8 cellular contexts compared by ENCODE assay signal in genomic region chr11:32333335-32333991, GRCh38.
DNase-seq lines count a peak whose midpoint lies in the region; ATAC-seq, FAIRE-seq and TF ChIP-seq lines count a peak whose summit lies in the region.

No MANE protein-coding gene starts in this region.

- no peak for FAIRE-seq in A549 (lab: Jason Lieb, UNC)

- H3K9me3 ChIP-seq in A549: no peaks in the 10 kb centered on the region
- no peaks in the 10 kb centered on the region for H3K9me3 ChIP-seq in esophagus muscularis mucosa
- no peaks in the 10 kb centered on the region for H3K9me3 ChIP-seq in mucosa of rectum (ENCODE audit: control insufficient read depth in 2 of 2, low read length in 2 of 2)
- peaks cover 0 to 2% (median 0%) of the 10 kb centered on the region in 5 donors for H3K9me3 ChIP-seq in subcutaneous abdominal adipose tissue (ENCODE audit: control insufficient read depth in 5 of 5, low read length in 5 of 5)

- peak; percentile 40 to 50; a peak in 4 of 5 replicates for TF ChIP-seq RAD21 in A549 (conservative IDR thresholded peaks at IDR 0.05 in 1 of 2, IDR thresholded peaks at IDR 0.05 in 1 of 2)

- peak; percentile 21; the same call in 1 of the 2 replicates for TF ChIP-seq POLR2A in A549 (IDR thresholded peaks at IDR 0.05; ENCODE audit: low read length)
- no peak for TF ChIP-seq POLR2A in esophagus muscularis mucosa (IDR thresholded peaks at IDR 0.05; ENCODE audit: low read depth)

- POLR2A ChIA-PET in A549 (lab: Yijun Ruan, JAX): interaction anchor here (1.1 kb wide), 1 partner anchor 21 kb away, joined by 3 read pairs; no protein-coding TSS in a partner anchor

- CTCF ChIA-PET in A549 (lab: Yijun Ruan, JAX): interaction anchor here (0.6 to 4.0 kb wide), 19 partner anchors 9 to 466 kb away, joined by 3 to 38 read pairs (median 3); partner anchors contain the start of gene WT1

- H3K27me3 ChIP-seq in H7 (ENCODE audit: control insufficient read depth, insufficient read depth, low read length): peaks cover 18% of the 10 kb centered on the region
- peaks cover 0 to 10% (median 0%) of the 10 kb centered on the region in 4 donors for H3K27me3 ChIP-seq in esophagus muscularis mucosa
- H3K27me3 ChIP-seq in mucosa of rectum (ENCODE audit: control insufficient read depth in 2 of 2, insufficient read depth in 2 of 2, low read length in 2 of 2): peaks cover 0 to 3% of the 10 kb centered on the region in 2 donors
- peaks cover 0 to 6% (median 0%) of the 10 kb centered on the region in 5 donors for H3K27me3 ChIP-seq in subcutaneous abdominal adipose tissue (ENCODE audit: control insufficient read depth in 5 of 5, insufficient read depth in 4 of 5, low read length in 5 of 5)

- H3K36me3 ChIP-seq in H7 (replicated peaks; ENCODE audit: control insufficient read depth, insufficient read depth, low read length) (no peaks in the 10 kb centered on the region), esophagus muscularis mucosa (no peaks in the 10 kb centered on the region), mucosa of rectum (ENCODE audit: control insufficient read depth in 2 of 2, insufficient read depth in 2 of 2, low read length in 2 of 2) (no peaks in the 10 kb centered on the region), subcutaneous abdominal adipose tissue (ENCODE audit: control insufficient read depth in 5 of 5, insufficient read depth in 5 of 5, low read length in 5 of 5) (no peaks in the 10 kb centered on the region)

- peak overlapping the region; percentile 69 to 88 for H3K27ac ChIP-seq in A549
- H3K27ac ChIP-seq in esophagus muscularis mucosa (replicated peaks in 1 of 4): peak overlapping the region in 2 of 4 donors; percentile 35
- H3K27ac ChIP-seq in mucosa of rectum (ENCODE audit: low read depth in 2 of 2, low read length in 2 of 2): no peak overlapping the region
- H3K27ac ChIP-seq in subcutaneous abdominal adipose tissue (ENCODE audit: low read depth, low read length): no peak overlapping the region

- H3K4me1 ChIP-seq in A549: peaks cover 5% of the 10 kb centered on the region; the same call in 2 of the 3 replicates
- H3K4me1 ChIP-seq in esophagus muscularis mucosa: peaks cover 0 to 17% (median 12%) of the 10 kb centered on the region in 4 donors
- H3K4me1 ChIP-seq in mucosa of rectum (ENCODE audit: control insufficient read depth in 2 of 2, insufficient read depth in 2 of 2, low read length in 2 of 2): peaks cover 5 to 6% of the 10 kb centered on the region in 2 donors
- H3K4me1 ChIP-seq in subcutaneous abdominal adipose tissue (ENCODE audit: control insufficient read depth in 5 of 5, insufficient read depth in 5 of 5, low read length in 5 of 5): peaks cover 0 to 15% (median 14%) of the 10 kb centered on the region in 5 donors

- intact Hi-C loops in esophagus muscularis mucosa (cut with DNase I): no loop called here

- peak overlapping the region; percentile 46 for H3K4me3 ChIP-seq in A549
- peak overlapping the region; percentile 50 for H3K4me3 ChIP-seq in H7 (ENCODE audit: insufficient read depth, low read depth, low read length)
- peak overlapping the region; percentile 46 to 59 (median 49) for H3K4me3 ChIP-seq in esophagus muscularis mucosa
- H3K4me3 ChIP-seq in mucosa of rectum (ENCODE audit: low read length in 2 of 2): peak overlapping the region; percentile 65 to 67
- H3K4me3 ChIP-seq in subcutaneous abdominal adipose tissue (ENCODE audit: low read depth in 1 of 5, low read length in 5 of 5): peak overlapping the region; percentile 67 to 77 (median 71)

- H3K4me2 ChIP-seq in A549: peak overlapping the region; percentile 80

- WGBS in A549 (ENCODE audit: missing lambda C conversion rate): 44% methylated on average over 24 of the region's 57 CpGs
- WGBS in esophagus muscularis mucosa: 17% methylated on average over 30 of the region's 57 CpGs

- peak; percentile 50 for TF ChIP-seq CTCF in A549 (IDR thresholded peaks at IDR 0.05)
- peak; percentile 19 to 37 (median 25) for TF ChIP-seq CTCF in esophagus muscularis mucosa (IDR thresholded peaks at IDR 0.05)

- H3K9ac ChIP-seq in mucosa of rectum (ENCODE audit: low read depth in 1 of 2, low read length in 2 of 2) (peak overlapping the region in 1 of 2 donors; percentile 44), subcutaneous abdominal adipose tissue (ENCODE audit: low read length in 5 of 5) (peak overlapping the region in 4 of 5 donors; percentile 6 to 76 (median 44))

- TF ChIP-seq EP300 in A549 (IDR thresholded peaks at IDR 0.05): no peak
- no peak for TF ChIP-seq EP300 in esophagus muscularis mucosa (IDR thresholded peaks at IDR 0.05)

- DNase-seq in A549 (ENCODE audit: low read depth in 1 of 2, low spot score in 1 of 2) (peak; percentile 72 to 73), H7 (peak; percentile 85), esophagus muscularis mucosa (ENCODE audit: extremely low spot score) (no peak), Kasumi-1 (lab: John Stamatoyannopoulos, UW) (no peak)
- peak; percentile 72 for DNase-seq in activated CD8-positive, alpha-beta memory T cell treated with anti-CD3 and anti-CD28 coated beads for 24 hours

- peak; percentile 87 to 88 for ATAC-seq in A549
- ATAC-seq in HG02852 (IDR thresholded peaks at IDR 0.05; ENCODE audit: unreplicated experiment): no peak

TF ChIP-seq in A549, 52 proteins besides CTCF, POLR2A, EP300 and RAD21:
- TF ChIP-seq SMC3 (IDR thresholded peaks at IDR 0.05): peak; percentile 43; the same call in 2 of the 3 replicates
- TF ChIP-seq HES2 (IDR thresholded peaks at IDR 0.05): no peak
- no peak for TF ChIP-seq ATOH8 (CRISPR knock-in tag; IDR thresholded peaks at IDR 0.05; ENCODE audit: low read depth)
- TF ChIP-seq MAX (IDR thresholded peaks at IDR 0.05): peak; percentile 69
- TF ChIP-seq EHMT2 (IDR thresholded peaks at IDR 0.05; ENCODE audit: low read depth): no peak
- TF ChIP-seq NPAS2 (CRISPR knock-in tag; IDR thresholded peaks at IDR 0.05; ENCODE audit: borderline replicate concordance): no peak
- peak; percentile 85 for TF ChIP-seq E2F6 (IDR thresholded peaks at IDR 0.05; ENCODE audit: borderline replicate concordance, low read depth)
- no peak for TF ChIP-seq KDM5A (IDR thresholded peaks at IDR 0.05)

Comparison
In these comparisons a context has a peak if more than half of its experiments do, and no peak if none do; other contexts are left out.
1. DNase-seq: peak in A549 (2 of 2), H7 (single experiment) and activated CD8-positive, alpha-beta memory T cell treated with anti-CD3 and anti-CD28 coated beads for 24 hours (single experiment); none in esophagus muscularis mucosa (single experiment) and Kasumi-1 (0 of 2).
2. H3K27ac ChIP-seq: peak in A549 (2 of 2); none in mucosa of rectum (0 of 2) and subcutaneous abdominal adipose tissue (single experiment).
3. Peak in every context shown above with its lines, with median percentiles within 50 percentile points of each other: H3K4me3 ChIP-seq.